9 cellular contexts compared by ENCODE assay signal in genomic region chr6:109349419-109349987, GRCh38. TPM values are rescaled to one million over a fixed set of nuclear protein-coding genes. Genes with fewer than 3 reads are reported as not detected.
DNase-seq lines count a peak whose midpoint lies in the region; ATAC-seq and TF ChIP-seq lines count a peak whose summit lies in the region.
"Had no signal": no experiment of that assay in that cellular context is flagged by ENCODE, and none has a peak within 500 bp of the region (broad histone marks: within the 10 kb centered on the region; RNA-seq: fewer than 3 reads in every experiment).

No MANE protein-coding gene starts in this region.

- H3K4me1 ChIP-seq in left ventricle myocardium inferior (peaks cover 28% of the 10 kb centered on the region), Caco-2 (no peaks in the 10 kb centered on the region)

- H3K4me3 Mint-ChIP-seq in Caco-2 (ENCODE audit: unreplicated experiment) = no peak overlapping the region
- H3K4me3 Mint-ChIP-seq in activated CD4-positive, alpha-beta T cell treated with anti-CD3 and anti-CD28 coated beads for 36 hours = no peak overlapping the region
- H3K4me3 Mint-ChIP-seq: CD8-positive, alpha-beta T cell had no signal

- no peak for ATAC-seq in activated CD4-positive, alpha-beta T cell treated with anti-CD3 and anti-CD28 coated beads for 36 hours
- ATAC-seq: CD8-positive, alpha-beta T cell had no signal

- no peaks in the 10 kb centered on the region for H3K9me3 ChIP-seq in left ventricle myocardium inferior (replicated peaks)
- no peaks in the 10 kb centered on the region for H3K9me3 ChIP-seq in Caco-2

- H3K9me3 Mint-ChIP-seq in Caco-2 (ENCODE audit: unreplicated experiment) = no peaks in the 10 kb centered on the region
- no peaks in the 10 kb centered on the region for H3K9me3 Mint-ChIP-seq in activated CD4-positive, alpha-beta T cell treated with anti-CD3 and anti-CD28 coated beads for 36 hours (ENCODE audit: low read depth)
- H3K9me3 Mint-ChIP-seq: CD8-positive, alpha-beta T cell had no signal

- H3K4me1 Mint-ChIP-seq in Caco-2 (ENCODE audit: low read depth, unreplicated experiment) = peaks cover 9% of the 10 kb centered on the region
- peaks cover 8% of the 10 kb centered on the region for H3K4me1 Mint-ChIP-seq in activated CD4-positive, alpha-beta T cell treated with anti-CD3 and anti-CD28 coated beads for 36 hours

- TF ChIP-seq CTCF in left ventricle myocardium inferior (IDR thresholded peaks at IDR 0.05; ENCODE audit: borderline replicate concordance) (no peak), Caco-2 (IDR thresholded peaks at IDR 0.05; ENCODE audit: insufficient read depth in 1 of 2, low read depth in 1 of 2, low read length in 1 of 2, severe bottlenecking in 1 of 2, unreplicated experiment in 1 of 2) (no peak)

- no peak overlapping the region for H3K27ac Mint-ChIP-seq in Caco-2 (ENCODE audit: unreplicated experiment)
- no peak overlapping the region for H3K27ac Mint-ChIP-seq in activated CD4-positive, alpha-beta T cell treated with anti-CD3 and anti-CD28 coated beads for 36 hours
- H3K27ac Mint-ChIP-seq: CD8-positive, alpha-beta T cell had no signal

- H3K27me3 ChIP-seq in left ventricle myocardium inferior (ENCODE audit: low read depth) (no peaks in the 10 kb centered on the region), H7 (ENCODE audit: control insufficient read depth, insufficient read depth, low read length) (no peaks in the 10 kb centered on the region), Caco-2 (replicated peaks; ENCODE audit: control insufficient read depth, insufficient read depth, low read length) (no peaks in the 10 kb centered on the region)

- H3K36me3 ChIP-seq in left ventricle myocardium inferior (peaks cover 6% of the 10 kb centered on the region), H7 (replicated peaks; ENCODE audit: control insufficient read depth, insufficient read depth, low read length) (no peaks in the 10 kb centered on the region), Caco-2 (ENCODE audit: control insufficient read depth, insufficient read depth, low read length) (no peaks in the 10 kb centered on the region; the same call in 1 of the 2 replicates)

- H3K27ac ChIP-seq in left ventricle myocardium inferior (replicated peaks) = peak overlapping the region; percentile 18

- peaks cover 2% of the 10 kb centered on the region for H3K36me3 Mint-ChIP-seq in Caco-2 (ENCODE audit: insufficient read depth, unreplicated experiment)
- H3K36me3 Mint-ChIP-seq in activated CD4-positive, alpha-beta T cell treated with anti-CD3 and anti-CD28 coated beads for 36 hours (ENCODE audit: low read depth) = peaks cover 19% of the 10 kb centered on the region

- intact Hi-C loops in left ventricle myocardium inferior (cut with micrococcal nuclease) = no loop called here
- intact Hi-C loops in head of caudate nucleus (cut with DNase I) = no loop called here
- intact Hi-C loops in Caco-2 (cut with micrococcal nuclease; ENCODE audit: unreplicated experiment) = no loop called here
- intact Hi-C loops in activated CD4-positive, alpha-beta T cell treated with anti-CD3 and anti-CD28 coated beads for 36 hours (cut with DNase I, micrococcal nuclease) = no loop called here

- BruUV-seq in Caco-2 (replicated peaks; lab: Mats Ljungman, UMichigan) = no TSS peak

- POLR2A ChIA-PET in Caco-2 (lab: Charles Lee) = no interaction called here
- POLR2A ChIA-PET in activated CD4-positive, alpha-beta T cell treated with anti-CD3 and anti-CD28 coated beads for 36 hours (lab: Charles Lee) = interaction anchor here (0.6 to 0.9 kb wide), 2 partner anchors 30 to 255 kb away, joined by 3 read pairs; no protein-coding TSS in a partner anchor

- no peak overlapping the region for H3K4me3 ChIP-seq in left ventricle myocardium inferior
- H3K4me3 ChIP-seq in H7 (ENCODE audit: insufficient read depth, low read depth, low read length) = no peak overlapping the region
- no peak overlapping the region for H3K4me3 ChIP-seq in Caco-2 (ENCODE audit: low read depth, low read length)

- DNase-seq in SIG-M5 treated with dmso at 0.1 percent for 504 hours (lab: John Stamatoyannopoulos, UW; ENCODE audit: unreplicated experiment) (peak; percentile 21), SIG-M5 (lab: John Stamatoyannopoulos, UW) (no peak), UCSD-AML1 (lab: John Stamatoyannopoulos, UW; ENCODE audit: unreplicated experiment) (peak; percentile 36), left ventricle myocardium inferior (no peak), H7 (no peak), head of caudate nucleus (no peak), Caco-2 (no peak)
- DNase-seq in activated CD4-positive, alpha-beta T cell treated with anti-CD3 and anti-CD28 coated beads for 36 hours = no peak
- DNase-seq: CD8-positive, alpha-beta T cell had no signal

- H3K27me3 Mint-ChIP-seq in Caco-2 (ENCODE audit: insufficient read depth, unreplicated experiment) = no peaks in the 10 kb centered on the region
- no peaks in the 10 kb centered on the region for H3K27me3 Mint-ChIP-seq in activated CD4-positive, alpha-beta T cell treated with anti-CD3 and anti-CD28 coated beads for 36 hours

- CTCF ChIA-PET in Caco-2 (lab: Charles Lee) = no interaction called here
- CTCF ChIA-PET in activated CD4-positive, alpha-beta T cell treated with anti-CD3 and anti-CD28 coated beads for 36 hours (lab: Charles Lee) = no interaction called here

RNA-seq across cellular contexts. Expression of gene CD164, which starts 32.8 kb away (rescaled TPM):
- 93.3 TPM for total RNA-seq in left ventricle myocardium inferior
- 79.0 and 84.7 TPM in 2 replicates for total RNA-seq in H7 (2014; rRNA removed; shearing (Covaris generic))
- 224 and 228 TPM in 2 replicates for total RNA-seq in Caco-2 (2022)
- 100 to 1,000 TPM; 209 to 215 TPM for total RNA-seq in activated CD4-positive, alpha-beta T cell treated with anti-CD3 and anti-CD28 coated beads for 36 hours

Comparison
In these comparisons a context has a peak if more than half of its experiments do, and no peak if none do; other contexts are left out.
1. DNase-seq: peak in SIG-M5 treated with dmso at 0.1 percent for 504 hours (single experiment) and UCSD-AML1 (single experiment); none in SIG-M5 (single experiment), left ventricle myocardium inferior (single experiment), H7 (single experiment), head of caudate nucleus (0 of 42), Caco-2 (0 of 2) and activated CD4-positive, alpha-beta T cell treated with anti-CD3 and anti-CD28 coated beads for 36 hours (single experiment).